ENCODE assay signal across 29 cellular contexts in the genomic region with DNA sequence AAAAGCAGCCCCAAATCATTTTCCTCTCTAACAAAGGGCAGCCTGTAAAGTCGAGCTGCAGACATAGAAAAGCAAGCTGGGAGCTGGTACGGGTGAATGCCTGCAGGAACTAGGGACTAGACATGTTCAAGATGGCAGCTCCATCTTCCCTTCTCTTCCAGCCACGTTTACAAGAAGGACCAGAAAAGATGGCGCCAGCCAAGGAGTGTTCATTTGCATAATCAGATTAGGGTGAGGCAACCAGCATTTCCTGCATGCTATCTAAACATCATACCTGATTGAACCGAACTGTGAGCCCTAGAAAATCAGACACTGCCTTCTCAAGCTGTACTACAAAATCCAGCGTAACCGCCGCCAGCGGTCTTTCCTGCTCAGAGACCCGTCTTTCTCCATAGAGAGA.
"Had no signal": no experiment of that assay in that cellular context is flagged by ENCODE, and none has a peak within 500 bp of the region (broad histone marks: within the 10 kb centered on the region; RNA-seq: fewer than 3 reads in every experiment).

No MANE protein-coding gene starts in this region.

- H3K36me3 ChIP-seq: esophagus muscularis mucosa, gastroesophageal sphincter, heart left ventricle, prostate gland, right atrium auricular region, suprapubic skin, transverse colon, upper lobe of right lung, vagina had no signal

- ATAC-seq: foreskin keratinocyte; gastroesophageal sphincter; heart left ventricle; left lobe of liver; mucosa of descending colon; natural killer cell treated with Interleukin-12 subunit alpha and Interleukin-12 subunit beta and Interleukin-15 and Interleukin-18, amount 100 ng/mL, for 72 hours; sciatic nerve; stimulated activated naive CD8-positive, alpha-beta T cell treated with anti-CD3 and anti-CD28 coated beads, Interleukin-15, amount 100 ng/mL, for 72 hours; upper lobe of right lung had no signal

- H3K4me1 ChIP-seq: esophagus muscularis mucosa, foreskin keratinocyte, gastroesophageal sphincter, heart left ventricle, prostate gland, right atrium auricular region, suprapubic skin, transverse colon, upper lobe of right lung, vagina had no signal

- H2AFZ ChIP-seq: hepatocyte had no signal

- H3K79me2 ChIP-seq: hepatocyte had no signal

- H3K27ac ChIP-seq: esophagus muscularis mucosa, foreskin keratinocyte, gastroesophageal sphincter, heart left ventricle, hepatocyte, prostate gland, right atrium auricular region, suprapubic skin, transverse colon, upper lobe of right lung, vagina had no signal

- H3K9me3 ChIP-seq: gastroesophageal sphincter, mucosa of descending colon, prostate gland, right atrium auricular region, transverse colon, upper lobe of right lung, vagina had no signal

- H3K4me2 ChIP-seq: hepatocyte, smooth muscle cell had no signal

- H3K27me3 ChIP-seq: esophagus muscularis mucosa, foreskin keratinocyte, gastroesophageal sphincter, heart left ventricle, hepatocyte, right atrium auricular region, suprapubic skin, transverse colon, upper lobe of right lung, vagina had no signal

- FAIRE-seq: endothelial cell of umbilical vein, kidney had no signal

- DNase-seq: effector CD8-positive, alpha-beta T cell; endodermal cell; foreskin keratinocyte; heart left ventricle; kidney; mucosa of descending colon; naive B cell; nucleus accumbens; stimulated activated CD4-positive, alpha-beta T cell treated with anti-CD3 and anti-CD28 coated beads, Interleukin-12 subunit alpha, Interleukin-12 subunit beta, amount 100 ng/mL, for 4 hours; stimulated activated CD4-positive, alpha-beta T cell treated with anti-CD3 and anti-CD28 coated beads, Interleukin-1b, Interleukin-23, amount 100 ng/mL, for 48 hours; stimulated activated CD4-positive, alpha-beta T cell treated with anti-CD3 and anti-CD28 coated beads, Interleukin-4, amount 100 ng/mL, for 1 hour; stimulated activated CD8-positive, alpha-beta memory T cell treated with anti-CD3 and anti-CD28 coated beads, Interleukin-4, amount 100 ng/mL, for 48 hours; stimulated activated naive CD4-positive, alpha-beta T cell; stimulated activated naive CD8-positive, alpha-beta T cell treated with anti-CD3 and anti-CD28 coated beads, Interleukin-15, amount 100 ng/mL, for 72 hours; transverse colon; upper lobe of right lung had no signal

- H3K4me3 ChIP-seq: esophagus muscularis mucosa, gastroesophageal sphincter, heart left ventricle, hepatocyte, lung, mucosa of descending colon, prostate gland, right atrium auricular region, smooth muscle cell, suprapubic skin, transverse colon, upper lobe of right lung, vagina had no signal
